In the genomic region with DNA sequence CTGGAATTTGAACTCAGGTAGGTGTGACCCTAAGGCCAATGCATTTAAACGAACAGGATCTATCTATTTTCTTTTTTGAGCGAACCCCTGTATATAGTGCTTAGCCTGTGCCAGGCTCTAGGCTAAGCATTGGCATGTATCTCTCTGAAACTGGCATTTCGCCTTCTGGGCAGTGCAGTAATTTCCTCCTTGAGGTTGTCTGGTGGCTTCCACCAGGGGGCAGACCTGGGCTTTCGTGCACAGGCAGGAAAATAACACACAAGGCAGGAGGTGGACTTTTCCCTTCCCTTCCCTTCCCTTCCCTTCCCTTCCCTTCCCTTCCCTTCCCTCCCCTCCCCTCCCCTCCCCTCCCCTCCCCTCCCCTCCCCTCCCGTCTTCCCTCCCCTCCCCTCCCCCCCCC, we compare ENCODE assay signal across 9 cellular contexts. TPM values are rescaled to one million over a fixed set of nuclear protein-coding genes. Genes with fewer than 3 reads are reported as not detected.
DNase-seq lines count a peak whose midpoint lies in the region; ATAC-seq, FAIRE-seq and TF ChIP-seq lines count a peak whose summit lies in the region.
"Had no signal": no experiment of that assay in that cellular context is flagged by ENCODE, and none has a peak within 500 bp of the region (broad histone marks: within the 10 kb centered on the region; RNA-seq: fewer than 3 reads in every experiment).

No MANE protein-coding gene starts in this region.

- H3K27me3 ChIP-seq in SK-N-SH (ENCODE audit: insufficient read depth), result no peaks in the 10 kb centered on the region; the same call in 1 of the 2 replicates

- H2AFZ ChIP-seq in SK-N-SH (ENCODE audit: low read depth), result no peak overlapping the region

- no peak for FAIRE-seq in urothelium cell line (lab: Jason Lieb, UNC)

- peaks cover 0 to 5% of the 10 kb centered on the region in 2 experiments; a peak in 1 of 4 replicates for H3K4me1 ChIP-seq in SK-N-SH (ENCODE audit: control insufficient read depth in 1 of 2, insufficient read depth in 2 of 2, low read depth in 1 of 2, low read length in 1 of 2)

- H3K9me2 ChIP-seq in SK-N-SH, result no peaks in the 10 kb centered on the region

- CTCF ChIA-PET in SK-N-SH (lab: Yijun Ruan, JAX), result interaction anchor here (0.6 to 3.8 kb wide), 17 partner anchors 10 to 703 kb away, joined by 3 to 47 read pairs (median 5); no protein-coding TSS in a partner anchor

- TF ChIP-seq CTCF in SK-N-SH (IDR thresholded peaks at IDR 0.05), result peak; percentile 64

- H3K9ac ChIP-seq in SK-N-SH, result no peak overlapping the region

- no peak overlapping the region for H3K27ac ChIP-seq in SK-N-SH (ENCODE audit: low read depth in 2 of 2, low read length in 1 of 2)

- ATAC-seq in Right ventricle myocardium inferior (peak; percentile 69), GM18861 (IDR thresholded peaks at IDR 0.05; ENCODE audit: unreplicated experiment) (no peak)

- TF ChIP-seq RAD21 in SK-N-SH (IDR thresholded peaks at IDR 0.05; ENCODE audit: low read length), result peak; percentile 76

- DNase-seq in DMS153 treated with DMSO at 0.1 percent for 48 hours (lab: John Stamatoyannopoulos, UW; ENCODE audit: unreplicated experiment) (peak; percentile 63), Kasumi-1 (lab: John Stamatoyannopoulos, UW) (peak; percentile 17 to 60), SK-N-SH (peak; percentile 63), Right ventricle myocardium inferior (ENCODE audit: missing footprints) (peak; percentile 80), posterior vena cava (ENCODE audit: low spot score) (peak; percentile 92), urothelium cell line (ENCODE audit: low spot score) (peak; percentile 65)
- peak; percentile 80 for DNase-seq in activated naive CD4-positive, alpha-beta T cell treated with anti-CD3 and anti-CD28 coated beads, Interleukin-2, amount 50 U/mL, for 16 hours

- H3K36me3 ChIP-seq in SK-N-SH (replicated peaks in 1 of 2; ENCODE audit: control insufficient read depth in 1 of 2, insufficient read depth in 2 of 2, low read length in 1 of 2), result no peaks in the 10 kb centered on the region

- H3K4me2 ChIP-seq in SK-N-SH, result no peak overlapping the region

- TF ChIP-seq EP300 in SK-N-SH (IDR thresholded peaks at IDR 0.05; ENCODE audit: borderline replicate concordance in 1 of 2, low read depth in 1 of 2, low read length in 1 of 2), result no peak

- no peaks in the 10 kb centered on the region for H3K9me3 ChIP-seq in SK-N-SH

- POLR2A ChIA-PET in SK-N-SH (lab: Yijun Ruan, JAX), result no interaction called here

- H3F3A ChIP-seq in SK-N-SH (replicated peaks; ENCODE audit: insufficient read depth), result no peaks in the 10 kb centered on the region

- WGBS in SK-N-SH (ENCODE audit: low lambda C conversion rate), result 0% methylated on average over 5 of the region's 5 CpGs

- no peaks in the 10 kb centered on the region for H3K79me2 ChIP-seq in SK-N-SH (ENCODE audit: insufficient read depth)

- intact Hi-C loops in Right ventricle myocardium inferior (cut with DNase I), result no loop called here
- intact Hi-C loops in posterior vena cava (cut with DNase I), result loop anchor here (5.0 kb wide), 2 partner anchors 211 to 236 kb away; no protein-coding TSS in a partner anchor

- no peak overlapping the region; a peak in 1 of 4 replicates for H3K4me3 ChIP-seq in SK-N-SH (ENCODE audit: low read depth in 2 of 2, low read length in 1 of 2)

- no peaks in the 10 kb centered on the region for H4K20me1 ChIP-seq in SK-N-SH (ENCODE audit: insufficient read depth)

TF ChIP-seq in SK-N-SH, 30 proteins besides CTCF, POLR2A, EP300 and RAD21:
- TF ChIP-seq SMC3 (IDR thresholded peaks at IDR 0.05; ENCODE audit: low read depth, low read length) (peak; percentile 86), TAF1 (IDR thresholded peaks at IDR 0.05; ENCODE audit: borderline replicate concordance, low read depth, low read length) (no peak)

RNA-seq across cellular contexts. Expression of gene PRKCB, which starts 34.4 kb away (rescaled TPM):
- polyA plus RNA-seq in SK-N-SH (2012; rRNA removed), result 0.12 and 0.23 TPM in 2 replicates
- polyA plus RNA-seq in SK-N-SH (2012; cell fraction: cytosol; rRNA removed), result 0.08 and 0.09 TPM in 2 replicates
- polyA plus RNA-seq in SK-N-SH (2012; cell fraction: nucleus; rRNA removed), result 0.06 and 0.36 TPM in 2 replicates
- total RNA-seq in Right ventricle myocardium inferior, result 2.2 TPM
- total RNA-seq in posterior vena cava, result 10 to 100 TPM; 17.5 to 26.9 TPM

RNA-seq across cellular contexts. Expression of gene CHP2, which starts 46.6 kb away (rescaled TPM):
- not detected in 2 replicates for polyA plus RNA-seq in SK-N-SH (2012; rRNA removed)
- not detected in 2 replicates for polyA plus RNA-seq in SK-N-SH (2012; cell fraction: cytosol; rRNA removed)
- not detected in 2 replicates for polyA plus RNA-seq in SK-N-SH (2012; cell fraction: nucleus; rRNA removed)
- total RNA-seq in Right ventricle myocardium inferior (not detected), posterior vena cava (under 1 TPM in 1 of 2 donors, not detected in 1; 0.14 TPM)
- total RNA-seq: activated CD8-positive, alpha-beta memory T cell treated with anti-CD3 and anti-CD28 coated beads for 36 hours had no signal

Comparison
In these comparisons a context has a peak if more than half of its experiments do, and no peak if none do; other contexts are left out.
1. DNase-seq: peak in every context shown above with its lines; median percentile 92 in posterior vena cava; 80 in activated naive CD4-positive, alpha-beta T cell treated with anti-CD3 and anti-CD28 coated beads, Interleukin-2, amount 50 U/mL, for 16 hours; 80 in Right ventricle myocardium inferior; 65 in urothelium cell line; 63 in DMS153 treated with DMSO at 0.1 percent for 48 hours; 63 in SK-N-SH; 38 in Kasumi-1.